Comparison of ENCODE assay signal across 8 cellular contexts in the genomic region with DNA sequence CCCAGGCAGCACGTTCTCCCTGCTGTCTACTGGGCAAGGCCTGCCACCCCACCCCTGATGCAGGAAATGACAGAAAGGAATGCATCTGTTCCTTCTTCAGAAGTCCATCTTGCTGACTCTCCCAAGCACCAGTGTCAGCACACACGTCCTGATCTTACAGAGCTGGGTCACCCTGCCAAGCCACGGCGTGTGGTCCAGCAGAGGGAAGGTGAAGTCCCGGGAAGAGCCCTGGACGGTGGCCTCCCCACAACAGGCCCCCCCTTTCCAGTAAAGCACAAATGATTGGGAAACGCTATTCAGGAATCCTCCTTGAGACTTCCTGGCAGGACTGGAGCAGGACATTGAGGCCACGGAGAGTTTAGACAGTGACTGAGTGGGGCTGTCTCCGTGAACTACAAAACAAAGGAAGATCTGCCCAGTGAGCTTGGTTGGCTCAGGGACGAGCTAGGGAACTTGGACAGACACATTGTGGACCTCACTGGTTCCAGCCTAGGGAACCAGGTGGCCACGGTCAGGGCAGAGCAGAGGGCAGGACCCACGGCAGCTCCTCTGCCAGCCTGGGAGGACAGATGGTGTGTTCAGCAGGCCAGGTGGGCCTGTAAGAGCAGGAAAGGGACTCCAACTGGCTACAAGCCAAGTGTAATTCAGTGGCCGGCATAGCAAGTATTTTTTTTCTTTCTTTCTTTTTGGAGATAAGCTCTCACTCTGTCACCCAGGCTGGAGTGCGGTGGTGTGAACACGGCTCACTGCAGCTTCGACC. TPM values are rescaled to one million over a fixed set of nuclear protein-coding genes. Genes with fewer than 3 reads are reported as not detected.
A peak's percentile ranks its signal among the peaks of the same experiment; 100 is the strongest.
DNase-seq lines count a peak whose midpoint lies in the region; ATAC-seq and TF ChIP-seq lines count a peak whose summit lies in the region.

No MANE protein-coding gene starts in this region.

- H3K27ac Mint-ChIP-seq in CD4-positive, alpha-beta T cell, result peak overlapping the region; percentile 61

- H3K4me1 ChIP-seq in colonic mucosa, result peaks cover 21% of the 10 kb centered on the region
- peaks cover 36% of the 10 kb centered on the region for H3K4me1 ChIP-seq in muscle layer of colon (ENCODE audit: insufficient read depth, low read length)

- peaks cover 75% of the 10 kb centered on the region for H3K4me1 Mint-ChIP-seq in CD4-positive, alpha-beta T cell (ENCODE audit: low read depth)

- CTCF ChIA-PET in CD4-positive, alpha-beta T cell (lab: Charles Lee), result interaction anchor here (0.7 kb wide), 1 partner anchor 139 kb away, joined by 3 read pairs; no protein-coding TSS in a partner anchor

- H3K4me3 Mint-ChIP-seq in CD4-positive, alpha-beta T cell, result no peak overlapping the region

- no peak for DNase-seq in CD4-positive, alpha-beta T cell
- peak; percentile 42 for DNase-seq in NCI-H345 treated with DMSO at 0.1 percent for 48 hours (lab: John Stamatoyannopoulos, UW; ENCODE audit: unreplicated experiment)
- DNase-seq in colonic mucosa, result peak; percentile 49
- no peak for DNase-seq in stimulated activated CD4-positive, alpha-beta T cell treated with anti-CD3 and anti-CD28 coated beads, Interleukin-12 subunit alpha, Interleukin-12 subunit beta, amount 100 ng/mL, for 4 hours
- DNase-seq in mesenteric fat pad (ENCODE audit: low spot score), result no peak

- H3K9ac ChIP-seq in colonic mucosa (ENCODE audit: low read depth in 2 of 2, low read length in 2 of 2), result peak overlapping the region; percentile 3 to 13
- no peak overlapping the region for H3K9ac ChIP-seq in muscle layer of colon (ENCODE audit: low read length)

- H3K9me3 Mint-ChIP-seq in CD4-positive, alpha-beta T cell, result no peaks in the 10 kb centered on the region

- no peaks in the 10 kb centered on the region for H3K9me3 ChIP-seq in CD4-positive, alpha-beta T cell (ENCODE audit: control insufficient read depth, low read length)
- H3K9me3 ChIP-seq in colonic mucosa (no peaks in the 10 kb centered on the region), muscle layer of colon (ENCODE audit: low read length) (no peaks in the 10 kb centered on the region)

- no peak for TF ChIP-seq CTCF in CD4-positive, alpha-beta T cell (IDR thresholded peaks at IDR 0.05)
- TF ChIP-seq CTCF in colonic mucosa (IDR thresholded peaks at IDR 0.05), result no peak

- no peaks in the 10 kb centered on the region for H3K36me3 Mint-ChIP-seq in CD4-positive, alpha-beta T cell (ENCODE audit: low read depth)

- POLR2A ChIA-PET in CD4-positive, alpha-beta T cell (lab: Charles Lee), result no interaction called here

- H3K27ac ChIP-seq in CD4-positive, alpha-beta T cell (ENCODE audit: low read depth, low read length), result no peak overlapping the region
- peak overlapping the region; percentile 74 for H3K27ac ChIP-seq in colonic mucosa
- peak overlapping the region; percentile 48 for H3K27ac ChIP-seq in muscle layer of colon (ENCODE audit: low read depth, low read length)

- H3K27me3 Mint-ChIP-seq in CD4-positive, alpha-beta T cell, result no peaks in the 10 kb centered on the region

- no peaks in the 10 kb centered on the region for H3K36me3 ChIP-seq in colonic mucosa
- no peaks in the 10 kb centered on the region for H3K36me3 ChIP-seq in muscle layer of colon (ENCODE audit: insufficient read depth, low read length)

- H3K4me3 ChIP-seq in colonic mucosa, result no peak overlapping the region
- H3K4me3 ChIP-seq in muscle layer of colon (ENCODE audit: low read depth in 1 of 2, low read length in 2 of 2), result no peak overlapping the region

- no peak for ATAC-seq in CD4-positive, alpha-beta T cell (ENCODE audit: poor library complexity)
- ATAC-seq in GM21360 (IDR thresholded peaks at IDR 0.05; ENCODE audit: unreplicated experiment), result no peak
- no peak for ATAC-seq in GM21737 (IDR thresholded peaks at IDR 0.05; ENCODE audit: unreplicated experiment)

- intact Hi-C loops in CD4-positive, alpha-beta T cell (cut with DNase I, micrococcal nuclease), result no loop called here
- intact Hi-C loops in colonic mucosa (cut with DNase I), result no loop called here

- H3K27me3 ChIP-seq in CD4-positive, alpha-beta T cell (ENCODE audit: control insufficient read depth, insufficient read depth, low read length), result no peaks in the 10 kb centered on the region
- H3K27me3 ChIP-seq in colonic mucosa (no peaks in the 10 kb centered on the region), muscle layer of colon (ENCODE audit: control insufficient read depth in 1 of 2, insufficient read depth in 2 of 2, low read length in 2 of 2) (no peaks in the 10 kb centered on the region)

RNA-seq across cellular contexts. Expression of gene ELL, which starts 41.7 kb away (rescaled TPM):
- total RNA-seq in CD4-positive, alpha-beta T cell, result 10 to 100 TPM; 46.2 to 46.8 TPM
- total RNA-seq in colonic mucosa (10 to 100 TPM; 16.3 to 18.6 TPM), mesenteric fat pad (38.4 TPM)

RNA-seq across cellular contexts. Expression of gene ISYNA1, which starts 42.2 kb away (rescaled TPM):
- 10 to 100 TPM; 34.1 to 41.3 TPM for total RNA-seq in CD4-positive, alpha-beta T cell
- total RNA-seq in colonic mucosa (10 to 100 TPM; 17.7 to 25.7 TPM), mesenteric fat pad (18.3 TPM)

Comparison
In these comparisons a context has a peak if more than half of its experiments do, and no peak if none do; other contexts are left out.
1. DNase-seq: peak in NCI-H345 treated with DMSO at 0.1 percent for 48 hours (single experiment) and colonic mucosa (single experiment); none in CD4-positive, alpha-beta T cell (0 of 10), stimulated activated CD4-positive, alpha-beta T cell treated with anti-CD3 and anti-CD28 coated beads, Interleukin-12 subunit alpha, Interleukin-12 subunit beta, amount 100 ng/mL, for 4 hours (single experiment) and mesenteric fat pad (single experiment).